In the genomic region with DNA sequence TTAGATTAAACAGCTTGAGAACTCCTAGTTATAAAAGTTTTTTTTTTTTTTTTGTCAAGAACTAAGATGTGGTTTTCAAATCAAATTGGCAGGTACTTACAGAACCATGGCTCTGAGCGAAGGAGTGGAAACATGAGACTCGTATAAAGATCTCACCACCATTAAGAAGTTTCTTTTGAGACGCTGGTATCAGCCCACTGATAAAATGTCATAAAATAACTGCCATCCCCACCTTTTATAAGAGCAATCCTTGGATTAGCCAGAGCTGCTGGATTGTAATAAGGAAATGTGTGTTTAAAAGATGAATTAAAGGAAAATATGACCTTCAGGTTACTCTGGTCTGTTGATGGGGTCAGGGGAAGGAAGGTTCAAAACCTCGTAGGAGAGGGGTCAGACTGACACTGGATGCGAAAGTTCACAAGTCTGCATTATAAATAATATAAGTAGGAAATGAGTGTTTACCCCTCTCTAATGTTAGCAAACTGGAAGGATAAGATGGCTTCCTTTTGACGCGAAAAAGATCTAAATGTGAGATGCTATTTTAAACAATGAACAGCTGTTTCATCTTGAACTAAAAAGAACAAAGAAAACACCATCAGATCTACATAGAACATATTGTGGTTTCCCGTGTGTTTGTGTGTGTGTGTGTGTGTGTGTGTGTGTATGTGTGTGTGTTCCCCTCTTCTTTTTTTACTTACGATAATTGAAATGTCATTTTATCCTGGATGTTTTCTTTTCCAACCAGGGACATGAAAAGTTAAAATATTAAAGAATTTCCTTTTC, we compare ENCODE assay signal across 20 cellular contexts.
"Had no signal": no experiment of that assay in that cellular context is flagged by ENCODE, and none has a peak within 500 bp of the region (broad histone marks: within the 10 kb centered on the region; RNA-seq: fewer than 3 reads in every experiment).

No MANE protein-coding gene starts in this region.

- H3K9me3 ChIP-seq: gastroesophageal sphincter, left lung, tibial nerve had no signal

- H3K27me3 ChIP-seq: gastroesophageal sphincter, left lung, tibial nerve had no signal

- H3K36me3 Mint-ChIP-seq: activated naive CD8-positive, alpha-beta T cell; naive thymus-derived CD8-positive, alpha-beta T cell had no signal

- H3K4me1 ChIP-seq: left lung had no signal

- H3K4me3 ChIP-seq: coronary artery, gastroesophageal sphincter, left lung, tibial nerve had no signal

- H3K27me3 Mint-ChIP-seq: activated CD4-positive, alpha-beta T cell treated with anti-CD3 and anti-CD28 coated beads for 36 hours; activated naive CD8-positive, alpha-beta T cell; effector memory CD8-positive, alpha-beta T cell; naive thymus-derived CD8-positive, alpha-beta T cell had no signal

- H3K4me1 Mint-ChIP-seq: activated CD4-positive, alpha-beta T cell treated with anti-CD3 and anti-CD28 coated beads for 36 hours; naive thymus-derived CD8-positive, alpha-beta T cell had no signal

- H3K36me3 ChIP-seq: gastroesophageal sphincter, left lung, tibial nerve had no signal

- DNase-seq: activated CD4-positive, alpha-beta T cell treated with anti-CD3 and anti-CD28 coated beads for 36 hours; activated CD4-positive, CD25-positive, alpha-beta regulatory T cell; activated CD8-positive, alpha-beta T cell treated with anti-CD3 and anti-CD28 coated beads, Interleukin-2, amount 10 ng/mL, durations not matched to agents 7 days and 5 days; activated effector memory CD4-positive, alpha-beta T cell treated with Interleukin-2 at 50 U/mL for 16 hours; activated naive CD4-positive, alpha-beta T cell treated with Interleukin-2 at 50 U/mL for 16 hours; anterior cingulate cortex; effector memory CD8-positive, alpha-beta T cell; head of caudate nucleus; hippocampal formation; left lung; mammary epithelial cell; naive thymus-derived CD8-positive, alpha-beta T cell; posterior cingulate gyrus; right cardiac atrium; stimulated activated CD4-positive, alpha-beta T cell treated with anti-CD3 and anti-CD28 coated beads, Interleukin-2, amount 100 ng/mL, for 48 hours; stimulated activated naive CD4-positive, alpha-beta T cell treated with Interleukin-2 at 50 U/mL for 16 hours had no signal

- H3K27ac ChIP-seq: coronary artery, gastroesophageal sphincter, left lung, tibial nerve had no signal

- H3K27ac Mint-ChIP-seq: activated CD4-positive, alpha-beta T cell treated with anti-CD3 and anti-CD28 coated beads for 36 hours; activated CD8-positive, alpha-beta T cell treated with anti-CD3 and anti-CD28 coated beads, Interleukin-2, amount 10 ng/mL, durations not matched to agents 7 days and 5 days; activated naive CD8-positive, alpha-beta T cell; effector memory CD8-positive, alpha-beta T cell; naive thymus-derived CD8-positive, alpha-beta T cell had no signal

- H3K4me3 Mint-ChIP-seq: activated CD4-positive, alpha-beta T cell treated with anti-CD3 and anti-CD28 coated beads for 36 hours; activated CD8-positive, alpha-beta T cell treated with anti-CD3 and anti-CD28 coated beads, Interleukin-2, amount 10 ng/mL, durations not matched to agents 7 days and 5 days; activated naive CD8-positive, alpha-beta T cell; effector memory CD8-positive, alpha-beta T cell; naive thymus-derived CD8-positive, alpha-beta T cell had no signal
